In genomic region chr3:64345351-64345750, GRCh38 we compare ENCODE assay signal across 14 cellular contexts.
A peak's percentile ranks its signal among the peaks of the same experiment; 100 is the strongest.
DNase-seq lines count a peak whose midpoint lies in the region; ATAC-seq and TF ChIP-seq lines count a peak whose summit lies in the region.
"Had no signal": no experiment of that assay in that cellular context is flagged by ENCODE, and none has a peak within 500 bp of the region (broad histone marks: within the 10 kb centered on the region; RNA-seq: fewer than 3 reads in every experiment).

No MANE protein-coding gene starts in this region.

- H3K27ac ChIP-seq in tibial nerve (no peak overlapping the region), coronary artery (no peak overlapping the region)
- H3K27ac ChIP-seq: SK-N-MC had no signal

- no peaks in the 10 kb centered on the region for H3K36me3 Mint-ChIP-seq in natural killer cell
- H3K36me3 Mint-ChIP-seq: natural killer cell treated with Interleukin-12 subunit alpha and Interleukin-12 subunit beta and Interleukin-15 and Interleukin-18, amount 100 ng/mL, for 72 hours had no signal

- H3K27me3 ChIP-seq in tibial nerve: no peaks in the 10 kb centered on the region
- H3K27me3 ChIP-seq: MG63 had no signal

- H3K36me3 ChIP-seq in tibial nerve: no peaks in the 10 kb centered on the region
- H3K36me3 ChIP-seq: MG63 had no signal

- no peak overlapping the region for H3K27ac Mint-ChIP-seq in natural killer cell
- H3K27ac Mint-ChIP-seq: natural killer cell treated with Interleukin-12 subunit alpha and Interleukin-12 subunit beta and Interleukin-15 and Interleukin-18, amount 100 ng/mL, for 72 hours had no signal

- H3K4me1 Mint-ChIP-seq in natural killer cell: no peaks in the 10 kb centered on the region

- no peak for TF ChIP-seq EP300 in tibial nerve (IDR thresholded peaks at IDR 0.05)

- H3K27me3 Mint-ChIP-seq in natural killer cell (ENCODE audit: low read depth in 2 of 2): no peaks in the 10 kb centered on the region
- H3K27me3 Mint-ChIP-seq: natural killer cell treated with Interleukin-12 subunit alpha and Interleukin-12 subunit beta and Interleukin-15 and Interleukin-18, amount 100 ng/mL, for 72 hours had no signal

- peaks cover 0 to 26% (median 7%) of the 10 kb centered on the region in 4 donors for H3K4me1 ChIP-seq in tibial nerve

- no peaks in the 10 kb centered on the region for H3K9me3 ChIP-seq in tibial nerve
- H3K9me3 ChIP-seq: MG63 had no signal

- no peak overlapping the region for H3K4me3 Mint-ChIP-seq in natural killer cell
- H3K4me3 Mint-ChIP-seq: natural killer cell treated with Interleukin-12 subunit alpha and Interleukin-12 subunit beta and Interleukin-15 and Interleukin-18, amount 100 ng/mL, for 72 hours had no signal

- 20 to 22% methylated on average over 2 of the region's 2 CpGs for WGBS in tibial nerve, 2 donors

- peak; percentile 37 for ATAC-seq in SK-N-SH treated with all-trans-retinoic acid at 6 μM for 48 hours
- ATAC-seq in natural killer cell: no peak
- ATAC-seq: natural killer cell treated with Interleukin-12 subunit alpha and Interleukin-12 subunit beta and Interleukin-15 and Interleukin-18, amount 100 ng/mL, for 72 hours had no signal

- H3K4me3 ChIP-seq in skeletal muscle cell (ENCODE audit: low read depth, low read length) (no peak overlapping the region), tibial nerve (no peak overlapping the region), coronary artery (no peak overlapping the region)
- H3K4me3 ChIP-seq: MG63, SK-N-MC had no signal

- intact Hi-C loops in natural killer cell (cut with micrococcal nuclease): no loop called here

- DNase-seq in GM04504 (ENCODE audit: low read depth) (peak; percentile 90), foreskin melanocyte (peak; percentile 32), skeletal muscle cell (ENCODE audit: low read depth) (peak; percentile 64), natural killer cell (no peak), NCI-H2107 (lab: John Stamatoyannopoulos, UW) (no peak), tibial nerve (ENCODE audit: low spot score in 2 of 2) (no peak), coronary artery (ENCODE audit: low spot score) (no peak)
- DNase-seq: activated CD8-positive, alpha-beta memory T cell treated with anti-CD3 and anti-CD28 coated beads, Interleukin-2, amount 50 U/mL, for 4 hours; effector CD8-positive, alpha-beta T cell; MG63; stimulated activated CD8-positive, alpha-beta memory T cell treated with anti-CD3 and anti-CD28 coated beads, Interleukin-4, amount 100 ng/mL, for 48 hours had no signal

- H3K9me3 Mint-ChIP-seq in natural killer cell: peaks cover 7 to 8% of the 10 kb centered on the region in 2 donors
- H3K9me3 Mint-ChIP-seq: natural killer cell treated with Interleukin-12 subunit alpha and Interleukin-12 subunit beta and Interleukin-15 and Interleukin-18, amount 100 ng/mL, for 72 hours had no signal

- no peak for TF ChIP-seq POLR2A in tibial nerve (IDR thresholded peaks at IDR 0.05)

- TF ChIP-seq CTCF in natural killer cell (IDR thresholded peaks at IDR 0.05): no peak
- no peak for TF ChIP-seq CTCF in tibial nerve (IDR thresholded peaks at IDR 0.05)
- TF ChIP-seq CTCF in coronary artery (IDR thresholded peaks at IDR 0.05): no peak

TF ChIP-seq in SK-N-SH treated with all-trans-retinoic acid at 6 μM for 48 hours, 23 proteins besides CTCF, POLR2A, EP300 and RAD21:
- TF ChIP-seq ZFP3 (CRISPR knock-in tag; IDR thresholded peaks at IDR 0.05) (no peak), ISL1 (CRISPR knock-in tag; IDR thresholded peaks at IDR 0.05) (peak; percentile 43; the same call in 1 of the 2 replicates), CSRNP3 (CRISPR knock-in tag; IDR thresholded peaks at IDR 0.05) (no peak), TSHZ2 (CRISPR knock-in tag; IDR thresholded peaks at IDR 0.05) (0 out of 2 replicates have a peak, but pooled peaks have one; percentile 33)

Comparison
In these comparisons a context has a peak if more than half of its experiments do, and no peak if none do; other contexts are left out.
1. DNase-seq: peak in GM04504 (single experiment), foreskin melanocyte (single experiment) and skeletal muscle cell (single experiment); none in natural killer cell (single experiment), NCI-H2107 (single experiment), tibial nerve (0 of 2) and coronary artery (single experiment).